8 cellular contexts compared by ENCODE assay signal in genomic region chr4:121096629-121097028, GRCh38. TPM values are rescaled to one million over a fixed set of nuclear protein-coding genes. Genes with fewer than 3 reads are reported as not detected.
A peak's percentile ranks its signal among the peaks of the same experiment; 100 is the strongest.
DNase-seq lines count a peak whose midpoint lies in the region; ATAC-seq and TF ChIP-seq lines count a peak whose summit lies in the region.

No MANE protein-coding gene starts in this region.

- CTCF ChIA-PET in WTC11 (lab: Charles Lee): no interaction called here

- no peak overlapping the region for H3K4me3 ChIP-seq in Jurkat, Clone E6-1 (ENCODE audit: low read length)
- H3K4me3 ChIP-seq in kidney epithelial cell (ENCODE audit: low read depth, low read length): no peak overlapping the region

- H3K4me3 Mint-ChIP-seq in CD14-positive monocyte: no peak overlapping the region
- no peak overlapping the region for H3K4me3 Mint-ChIP-seq in WTC11
- H3K4me3 Mint-ChIP-seq in immature natural killer cell: no peak overlapping the region

- DNase-seq in CD14-positive monocyte (ENCODE audit: low spot score): no peak
- DNase-seq in Jurkat, Clone E6-1 (ENCODE audit: low read depth, low spot score): peak; percentile 17
- DNase-seq in WTC11 (ENCODE audit: low spot score): no peak
- peak; percentile 7 for DNase-seq in kidney epithelial cell (ENCODE audit: low read depth)
- DNase-seq in activated CD4-positive, CD25-positive, alpha-beta regulatory T cell (lab: John Stamatoyannopoulos, UW): no peak
- no peak for DNase-seq in DMS79 treated with DMSO at 0.1 percent for 48 hours (lab: John Stamatoyannopoulos, UW)
- DNase-seq in immature natural killer cell: no peak
- DNase-seq in C1 segment of cervical spinal cord (lab: John Stamatoyannopoulos, UW): no peak

- no peaks in the 10 kb centered on the region for H3K27me3 ChIP-seq in kidney epithelial cell (ENCODE audit: control insufficient read depth, insufficient read depth, low read length)

- TF ChIP-seq CTCF in CD14-positive monocyte (IDR thresholded peaks at IDR 0.05) (peak; percentile 44), WTC11 (IDR thresholded peaks at IDR 0.05) (peak; percentile 37; the same call in 1 of the 2 replicates), kidney epithelial cell (IDR thresholded peaks at IDR 0.05; ENCODE audit: insufficient read depth, low read length, poor library complexity, severe bottlenecking) (peak; percentile 31)

- no peak overlapping the region for H3K27ac Mint-ChIP-seq in CD14-positive monocyte
- H3K27ac Mint-ChIP-seq in WTC11: no peak overlapping the region
- no peak overlapping the region for H3K27ac Mint-ChIP-seq in immature natural killer cell

- H3K4me1 Mint-ChIP-seq in CD14-positive monocyte (no peaks in the 10 kb centered on the region), WTC11 (no peaks in the 10 kb centered on the region), immature natural killer cell (no peaks in the 10 kb centered on the region)

- POLR2A ChIA-PET in WTC11 (lab: Charles Lee): no interaction called here

- H3K36me3 Mint-ChIP-seq in CD14-positive monocyte: no peaks in the 10 kb centered on the region
- no peaks in the 10 kb centered on the region for H3K36me3 Mint-ChIP-seq in WTC11
- no peaks in the 10 kb centered on the region for H3K36me3 Mint-ChIP-seq in immature natural killer cell

- H3K27me3 Mint-ChIP-seq in CD14-positive monocyte (ENCODE audit: low read depth in 3 of 3): peaks cover 0 to 13% (median 3%) of the 10 kb centered on the region in 3 donors
- no peaks in the 10 kb centered on the region for H3K27me3 Mint-ChIP-seq in WTC11 (ENCODE audit: low read depth)
- H3K27me3 Mint-ChIP-seq in immature natural killer cell (ENCODE audit: low read depth in 3 of 3): no peaks in the 10 kb centered on the region

- intact Hi-C loops in CD14-positive monocyte (cut with micrococcal nuclease): loop anchor here in 1 of 2 donors (10.0 kb wide), 1 partner anchor 942 kb away; no protein-coding TSS in a partner anchor

- no peak for ATAC-seq in WTC11

- H3K9me3 Mint-ChIP-seq in CD14-positive monocyte (no peaks in the 10 kb centered on the region), WTC11 (no peaks in the 10 kb centered on the region), immature natural killer cell (no peaks in the 10 kb centered on the region)

- no peaks in the 10 kb centered on the region for H3K36me3 ChIP-seq in kidney epithelial cell (ENCODE audit: control insufficient read depth, insufficient read depth, low read length)

TF ChIP-seq in WTC11, 78 proteins besides CTCF, POLR2A, EP300 and RAD21:
- TF ChIP-seq, protein P1, sequence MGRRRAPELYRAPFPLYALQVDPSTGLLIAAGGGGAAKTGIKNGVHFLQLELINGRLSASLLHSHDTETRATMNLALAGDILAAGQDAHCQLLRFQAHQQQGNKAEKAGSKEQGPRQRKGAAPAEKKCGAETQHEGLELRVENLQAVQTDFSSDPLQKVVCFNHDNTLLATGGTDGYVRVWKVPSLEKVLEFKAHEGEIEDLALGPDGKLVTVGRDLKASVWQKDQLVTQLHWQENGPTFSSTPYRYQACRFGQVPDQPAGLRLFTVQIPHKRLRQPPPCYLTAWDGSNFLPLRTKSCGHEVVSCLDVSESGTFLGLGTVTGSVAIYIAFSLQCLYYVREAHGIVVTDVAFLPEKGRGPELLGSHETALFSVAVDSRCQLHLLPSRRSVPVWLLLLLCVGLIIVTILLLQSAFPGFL (CRISPR knock-in tag; IDR thresholded peaks at IDR 0.05; ENCODE audit: borderline replicate concordance): no peak
- TF ChIP-seq, protein P2, sequence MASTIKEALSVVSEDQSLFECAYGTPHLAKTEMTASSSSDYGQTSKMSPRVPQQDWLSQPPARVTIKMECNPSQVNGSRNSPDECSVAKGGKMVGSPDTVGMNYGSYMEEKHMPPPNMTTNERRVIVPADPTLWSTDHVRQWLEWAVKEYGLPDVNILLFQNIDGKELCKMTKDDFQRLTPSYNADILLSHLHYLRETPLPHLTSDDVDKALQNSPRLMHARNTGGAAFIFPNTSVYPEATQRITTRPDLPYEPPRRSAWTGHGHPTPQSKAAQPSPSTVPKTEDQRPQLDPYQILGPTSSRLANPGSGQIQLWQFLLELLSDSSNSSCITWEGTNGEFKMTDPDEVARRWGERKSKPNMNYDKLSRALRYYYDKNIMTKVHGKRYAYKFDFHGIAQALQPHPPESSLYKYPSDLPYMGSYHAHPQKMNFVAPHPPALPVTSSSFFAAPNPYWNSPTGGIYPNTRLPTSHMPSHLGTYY (CRISPR knock-in tag; IDR thresholded peaks at IDR 0.05): no peak
- TF ChIP-seq, protein P3, sequence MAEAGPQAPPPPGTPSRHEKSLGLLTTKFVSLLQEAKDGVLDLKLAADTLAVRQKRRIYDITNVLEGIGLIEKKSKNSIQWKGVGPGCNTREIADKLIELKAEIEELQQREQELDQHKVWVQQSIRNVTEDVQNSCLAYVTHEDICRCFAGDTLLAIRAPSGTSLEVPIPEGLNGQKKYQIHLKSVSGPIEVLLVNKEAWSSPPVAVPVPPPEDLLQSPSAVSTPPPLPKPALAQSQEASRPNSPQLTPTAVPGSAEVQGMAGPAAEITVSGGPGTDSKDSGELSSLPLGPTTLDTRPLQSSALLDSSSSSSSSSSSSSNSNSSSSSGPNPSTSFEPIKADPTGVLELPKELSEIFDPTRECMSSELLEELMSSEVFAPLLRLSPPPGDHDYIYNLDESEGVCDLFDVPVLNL (CRISPR knock-in tag; IDR thresholded peaks at IDR 0.05; ENCODE audit: borderline replicate concordance, low read depth): no peak
- TF ChIP-seq GTF2I (CRISPR knock-in tag; conservative IDR thresholded peaks at IDR 0.05): no peak
- TF ChIP-seq NFYB (CRISPR knock-in tag; conservative IDR thresholded peaks at IDR 0.05; ENCODE audit: low read depth): no peak
- no peak for TF ChIP-seq MYBL2 (CRISPR knock-in tag; IDR thresholded peaks at IDR 0.05)
- TF ChIP-seq TCF7 (CRISPR knock-in tag; IDR thresholded peaks at IDR 0.05; ENCODE audit: low read depth): no peak
- no peak for TF ChIP-seq FOXJ3 (CRISPR knock-in tag; IDR thresholded peaks at IDR 0.05; ENCODE audit: borderline replicate concordance)
- no peak for TF ChIP-seq SMAD3 (CRISPR knock-in tag; IDR thresholded peaks at IDR 0.05; ENCODE audit: borderline replicate concordance)
- TF ChIP-seq, protein P4, sequence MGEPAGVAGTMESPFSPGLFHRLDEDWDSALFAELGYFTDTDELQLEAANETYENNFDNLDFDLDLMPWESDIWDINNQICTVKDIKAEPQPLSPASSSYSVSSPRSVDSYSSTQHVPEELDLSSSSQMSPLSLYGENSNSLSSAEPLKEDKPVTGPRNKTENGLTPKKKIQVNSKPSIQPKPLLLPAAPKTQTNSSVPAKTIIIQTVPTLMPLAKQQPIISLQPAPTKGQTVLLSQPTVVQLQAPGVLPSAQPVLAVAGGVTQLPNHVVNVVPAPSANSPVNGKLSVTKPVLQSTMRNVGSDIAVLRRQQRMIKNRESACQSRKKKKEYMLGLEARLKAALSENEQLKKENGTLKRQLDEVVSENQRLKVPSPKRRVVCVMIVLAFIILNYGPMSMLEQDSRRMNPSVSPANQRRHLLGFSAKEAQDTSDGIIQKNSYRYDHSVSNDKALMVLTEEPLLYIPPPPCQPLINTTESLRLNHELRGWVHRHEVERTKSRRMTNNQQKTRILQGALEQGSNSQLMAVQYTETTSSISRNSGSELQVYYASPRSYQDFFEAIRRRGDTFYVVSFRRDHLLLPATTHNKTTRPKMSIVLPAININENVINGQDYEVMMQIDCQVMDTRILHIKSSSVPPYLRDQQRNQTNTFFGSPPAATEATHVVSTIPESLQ (CRISPR knock-in tag; IDR thresholded peaks at IDR 0.05): no peak
- TF ChIP-seq SMAD4 (CRISPR knock-in tag; IDR thresholded peaks at IDR 0.05): no peak
- no peak for TF ChIP-seq ZNF423 (CRISPR knock-in tag; IDR thresholded peaks at IDR 0.05)
- TF ChIP-seq, protein P5, sequence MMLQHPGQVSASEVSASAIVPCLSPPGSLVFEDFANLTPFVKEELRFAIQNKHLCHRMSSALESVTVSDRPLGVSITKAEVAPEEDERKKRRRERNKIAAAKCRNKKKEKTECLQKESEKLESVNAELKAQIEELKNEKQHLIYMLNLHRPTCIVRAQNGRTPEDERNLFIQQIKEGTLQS (CRISPR knock-in tag; conservative IDR thresholded peaks at IDR 0.05): no peak
- no peak for TF ChIP-seq ZNF219 (CRISPR knock-in tag; IDR thresholded peaks at IDR 0.05; ENCODE audit: borderline replicate concordance)
- no peak for TF ChIP-seq STAT6 (CRISPR knock-in tag; conservative IDR thresholded peaks at IDR 0.05; ENCODE audit: low read depth)
TF ChIP-seq in WTC11: peak in this region for 0.

RNA-seq across cellular contexts. Expression of gene NDNF, which starts 24.3 kb away (rescaled TPM):
- polyA plus RNA-seq in CD14-positive monocyte (not detected), immature natural killer cell (not detected)
- polyA plus RNA-seq in Jurkat, Clone E6-1 (2012; ENCODE audit: insufficient read depth, insufficient read length): not detected
- total RNA-seq in WTC11 (2021) (2.3 to 2.5 TPM (median 2.4 TPM) in 3 replicates), kidney epithelial cell (0.08 and 0.21 TPM in 2 replicates)

Comparison
In these comparisons a context has a peak if more than half of its experiments do, and no peak if none do; other contexts are left out.
1. DNase-seq: peak in Jurkat, Clone E6-1 (single experiment) and kidney epithelial cell (single experiment); none in CD14-positive monocyte (single experiment), WTC11 (single experiment), activated CD4-positive, CD25-positive, alpha-beta regulatory T cell (0 of 4), DMS79 treated with DMSO at 0.1 percent for 48 hours (single experiment), immature natural killer cell (0 of 3) and C1 segment of cervical spinal cord (0 of 14).
2. Peak in every context shown above with its lines, with median percentiles within 50 percentile points of each other: CTCF ChIP-seq.